ENCODE assay signal across 2 cellular contexts in genomic region chr1:210024996-210025395, GRCh38.
TF ChIP-seq lines count a peak whose summit lies in the region.

No MANE protein-coding gene starts in this region.

TF ChIP-seq in SK-N-SH, 30 proteins besides CTCF, POLR2A, EP300 and RAD21 (continued from another document):
- TF ChIP-seq ZBTB33 (IDR thresholded peaks at IDR 0.05; ENCODE audit: borderline replicate concordance, low read depth) = no peak
- TF ChIP-seq IRF3 (IDR thresholded peaks at IDR 0.05; ENCODE audit: low read depth, low read length) = no peak
- TF ChIP-seq PBX3 (IDR thresholded peaks at IDR 0.05) = no peak
- TF ChIP-seq FOXM1 (IDR thresholded peaks at IDR 0.05; ENCODE audit: low read depth) = no peak
- no peak for TF ChIP-seq SMC3 (IDR thresholded peaks at IDR 0.05; ENCODE audit: low read depth, low read length)
- TF ChIP-seq SIN3A (IDR thresholded peaks at IDR 0.05; ENCODE audit: borderline replicate concordance, low read depth, low read length) = no peak
- no peak for TF ChIP-seq FOSL2 (IDR thresholded peaks at IDR 0.05; ENCODE audit: borderline replicate concordance, low read depth)

TF ChIP-seq in SK-N-SH treated with all-trans-retinoic acid at 6 μM for 48 hours, 23 proteins besides CTCF, POLR2A, EP300 and RAD21 (continued from another document):
- no peak for TF ChIP-seq PATZ1 (CRISPR knock-in tag; IDR thresholded peaks at IDR 0.05; ENCODE audit: borderline replicate concordance)
- TF ChIP-seq TSHZ2 (CRISPR knock-in tag; IDR thresholded peaks at IDR 0.05) = no peak
- TF ChIP-seq RARB (CRISPR knock-in tag; IDR thresholded peaks at IDR 0.05) = no peak
- TF ChIP-seq ZC3H10 (CRISPR knock-in tag; IDR thresholded peaks at IDR 0.05) = no peak
- TF ChIP-seq CSRNP3 (CRISPR knock-in tag; IDR thresholded peaks at IDR 0.05) = no peak
